ENCODE assay signal across 8 cellular contexts in the genomic region with DNA sequence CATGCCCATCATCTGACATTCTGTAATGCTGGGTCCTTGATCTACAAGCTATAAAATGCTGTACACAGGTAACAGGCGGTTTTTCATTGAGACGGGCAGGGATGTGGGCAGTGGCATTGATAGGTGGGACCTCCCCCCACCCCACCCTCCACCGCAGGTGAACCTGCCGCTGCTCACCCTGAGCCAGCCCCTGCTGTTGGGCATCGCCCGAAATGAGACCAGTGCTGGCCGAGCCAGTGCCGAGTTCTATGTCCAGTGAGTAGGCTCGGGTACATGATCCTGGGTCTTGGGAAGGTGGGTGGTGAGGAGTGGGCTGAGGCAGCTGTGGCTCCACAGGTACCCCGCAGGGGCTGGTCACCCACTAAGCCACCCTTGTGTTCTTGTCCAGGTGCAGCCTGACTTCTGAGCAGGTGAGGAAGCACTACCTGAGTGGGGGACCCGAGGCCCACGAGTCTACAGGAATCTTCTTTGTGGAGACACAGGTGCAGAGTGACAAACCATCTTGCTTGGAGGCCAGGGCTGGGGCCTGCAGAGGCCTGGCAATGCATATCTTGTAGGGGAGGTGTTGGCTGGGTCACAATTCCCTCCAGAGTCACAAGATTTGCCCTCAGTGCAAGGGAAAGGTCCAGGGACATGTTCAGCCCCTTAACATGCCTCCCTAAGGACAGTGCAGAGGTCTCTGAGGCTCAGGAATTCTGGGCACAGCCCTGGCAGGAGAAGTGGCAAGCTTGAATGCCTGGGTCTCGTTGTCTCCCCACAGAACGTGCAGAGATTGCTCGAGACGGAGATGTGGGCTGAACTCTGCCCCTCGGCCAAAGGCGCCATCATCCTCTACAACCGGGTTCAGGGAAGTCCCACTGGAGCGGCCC. TPM values are rescaled to one million over a fixed set of nuclear protein-coding genes. Genes with fewer than 3 reads are reported as not detected.
DNase-seq lines count a peak whose midpoint lies in the region; ATAC-seq and TF ChIP-seq lines count a peak whose summit lies in the region.

No MANE protein-coding gene starts in this region.

- POLR2A ChIA-PET in HCT116 (lab: Charles Lee): no interaction called here
- POLR2A ChIA-PET in WTC11 (lab: Charles Lee): interaction anchor here (0.7 kb wide), 1 partner anchor 20 kb away, joined by 5 read pairs; no protein-coding TSS in a partner anchor

- H3K27ac ChIP-seq in HCT116 (ENCODE audit: low read depth, low read length): peak overlapping the region; percentile 61

- peaks cover 19% of the 10 kb centered on the region; the same call in 1 of the 2 replicates for H3K79me2 ChIP-seq in HCT116 (ENCODE audit: insufficient read depth, low read length)

- no peaks in the 10 kb centered on the region for H3K9me3 ChIP-seq in HCT116 (ENCODE audit: control insufficient read depth in 1 of 2, insufficient read depth in 1 of 2, low read depth in 1 of 2, low read length in 2 of 2)

- no peaks in the 10 kb centered on the region for H4K20me1 ChIP-seq in HCT116 (ENCODE audit: insufficient read depth)

- H3K9me3 Mint-ChIP-seq in WTC11 (no peaks in the 10 kb centered on the region), glutamatergic neuron (ENCODE audit: unreplicated experiment) (peaks cover 2% of the 10 kb centered on the region)

- intact Hi-C loops in HCT116 (cut with micrococcal nuclease): no loop called here

- H3K4me3 Mint-ChIP-seq in WTC11: peak overlapping the region; percentile 82
- H3K4me3 Mint-ChIP-seq in glutamatergic neuron (ENCODE audit: unreplicated experiment): peak overlapping the region; percentile 88

- BruUV-seq in HCT116 (replicated peaks; lab: Mats Ljungman, UMichigan): no TSS peak

- no peaks in the 10 kb centered on the region for H3K36me3 ChIP-seq in HCT116 (ENCODE audit: control insufficient read depth in 1 of 2, insufficient read depth in 2 of 2, low read length in 2 of 2)

- DNase-seq in HCT116 (ENCODE audit: low read depth, low spot score): no peak
- no peak for DNase-seq in WTC11 (ENCODE audit: low spot score)
- DNase-seq in glutamatergic neuron: no peak
- DNase-seq in skeletal muscle cell (ENCODE audit: low read depth): no peak
- no peak for DNase-seq in RKO (ENCODE audit: low spot score)
- DNase-seq in NCI-H2029 (lab: John Stamatoyannopoulos, UW): no peak
- no peak for DNase-seq in C1 segment of cervical spinal cord (lab: John Stamatoyannopoulos, UW)

- no peaks in the 10 kb centered on the region for H3K9me2 ChIP-seq in HCT116 (ENCODE audit: insufficient read depth)

- ATAC-seq in HCT116 (no peak), WTC11 (no peak), GM18519 (IDR thresholded peaks at IDR 0.05; ENCODE audit: low FRiP score, unreplicated experiment) (no peak)

- no peak for TF ChIP-seq POLR2A in HCT116 (IDR thresholded peaks at IDR 0.05; ENCODE audit: borderline replicate concordance, extremely low read depth, insufficient read depth, insufficient read length)

- no peak for TF ChIP-seq RAD21 in HCT116 (IDR thresholded peaks at IDR 0.05; ENCODE audit: low read depth)

- H3K27me3 ChIP-seq in HCT116 (ENCODE audit: insufficient read depth, low read length): no peaks in the 10 kb centered on the region

- no peak overlapping the region for H2AFZ ChIP-seq in HCT116 (ENCODE audit: low read depth, low read length, poor library complexity, severe bottlenecking)

- CTCF ChIA-PET in HCT116 (lab: Charles Lee): no interaction called here
- CTCF ChIA-PET in WTC11 (lab: Charles Lee): interaction anchor here (0.6 to 2.8 kb wide), 4 partner anchors 22 to 127 kb away, joined by 3 to 25 read pairs (median 3); a partner anchor contains a TSS

- peaks cover 40% of the 10 kb centered on the region for H3K4me1 Mint-ChIP-seq in WTC11
- no peaks in the 10 kb centered on the region for H3K4me1 Mint-ChIP-seq in glutamatergic neuron (ENCODE audit: low read depth, unreplicated experiment)

- H3K9ac ChIP-seq in HCT116 (ENCODE audit: low read length): peak overlapping the region; percentile 88

- H3K27ac Mint-ChIP-seq in WTC11 (peak overlapping the region; percentile 80; the same call in 1 of the 2 replicates), glutamatergic neuron (ENCODE audit: unreplicated experiment) (no peak overlapping the region)

- peaks cover 28 to 69% of the 10 kb centered on the region in 2 experiments for H3K4me1 ChIP-seq in HCT116 (ENCODE audit: control insufficient read depth in 1 of 2, insufficient read depth in 2 of 2, low read length in 2 of 2)

- RAD21 ChIA-PET in HCT116 (lab: Charles Lee; ENCODE audit: low non-redundant PET in 1 of 2, low total read pairs in 2 of 2, uncharacterized antibody in 2 of 2, unreplicated experiment in 2 of 2): no interaction called here

- TF ChIP-seq CTCF in HCT116 (IDR thresholded peaks at IDR 0.05 in 2 of 3, conservative IDR thresholded peaks at IDR 0.05 in 1 of 3; ENCODE audit: borderline replicate concordance in 1 of 3, insufficient read depth in 1 of 3, low read depth in 2 of 3, low read length in 2 of 3) (no peak), WTC11 (IDR thresholded peaks at IDR 0.05) (no peak), glutamatergic neuron (IDR thresholded peaks at IDR 0.05; ENCODE audit: partially characterized antibody, unreplicated experiment) (no peak)

- H3K4me2 ChIP-seq in HCT116 (ENCODE audit: low read length): peak overlapping the region; percentile 99

- H3K36me3 Mint-ChIP-seq in WTC11 (no peaks in the 10 kb centered on the region), glutamatergic neuron (ENCODE audit: unreplicated experiment) (no peaks in the 10 kb centered on the region)

- peaks cover 16% of the 10 kb centered on the region for H3K27me3 Mint-ChIP-seq in WTC11 (ENCODE audit: low read depth)
- peaks cover 12% of the 10 kb centered on the region for H3K27me3 Mint-ChIP-seq in glutamatergic neuron (ENCODE audit: unreplicated experiment)

- H3K4me3 ChIP-seq in HCT116 (replicated peaks in 1 of 2; ENCODE audit: low read depth in 1 of 2, low read length in 2 of 2) (peak overlapping the region in 1 of 2 experiments; percentile 89; a peak in 2 of 4 replicates), skeletal muscle cell (ENCODE audit: low read depth, low read length) (peak overlapping the region; percentile 73)

TF ChIP-seq in HCT116, 20 proteins besides CTCF, POLR2A, EP300 and RAD21 (continues in another document):
- TF ChIP-seq CBX3 (IDR thresholded peaks at IDR 0.05; ENCODE audit: low read depth) (no peak), TCF7L2 (IDR thresholded peaks at IDR 0.05; ENCODE audit: borderline replicate concordance, extremely low read depth, insufficient read depth, insufficient read length) (no peak), JUND (IDR thresholded peaks at IDR 0.05) (no peak), ELF1 (IDR thresholded peaks at IDR 0.05; ENCODE audit: borderline replicate concordance, low read depth) (no peak), CEBPB (IDR thresholded peaks at IDR 0.05; ENCODE audit: low read depth) (no peak), ZNF274 (IDR thresholded peaks at IDR 0.05; ENCODE audit: low read depth, low read length) (no peak), SIN3A (IDR thresholded peaks at IDR 0.05; ENCODE audit: low read depth) (no peak), SRF (IDR thresholded peaks at IDR 0.05; ENCODE audit: low read depth) (no peak), ZFX (IDR thresholded peaks at IDR 0.05) (no peak), YY1 (IDR thresholded peaks at IDR 0.05; ENCODE audit: extremely low read depth, insufficient replicate concordance, low read depth, low read length) (no peak), EZH2 (IDR thresholded peaks at IDR 0.05) (no peak)
- TF ChIP-seq, protein P1, sequence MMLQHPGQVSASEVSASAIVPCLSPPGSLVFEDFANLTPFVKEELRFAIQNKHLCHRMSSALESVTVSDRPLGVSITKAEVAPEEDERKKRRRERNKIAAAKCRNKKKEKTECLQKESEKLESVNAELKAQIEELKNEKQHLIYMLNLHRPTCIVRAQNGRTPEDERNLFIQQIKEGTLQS (IDR thresholded peaks at IDR 0.05): no peak

TF ChIP-seq in WTC11, 78 proteins besides CTCF, POLR2A, EP300 and RAD21 (continues in another document):
- TF ChIP-seq, protein P2, sequence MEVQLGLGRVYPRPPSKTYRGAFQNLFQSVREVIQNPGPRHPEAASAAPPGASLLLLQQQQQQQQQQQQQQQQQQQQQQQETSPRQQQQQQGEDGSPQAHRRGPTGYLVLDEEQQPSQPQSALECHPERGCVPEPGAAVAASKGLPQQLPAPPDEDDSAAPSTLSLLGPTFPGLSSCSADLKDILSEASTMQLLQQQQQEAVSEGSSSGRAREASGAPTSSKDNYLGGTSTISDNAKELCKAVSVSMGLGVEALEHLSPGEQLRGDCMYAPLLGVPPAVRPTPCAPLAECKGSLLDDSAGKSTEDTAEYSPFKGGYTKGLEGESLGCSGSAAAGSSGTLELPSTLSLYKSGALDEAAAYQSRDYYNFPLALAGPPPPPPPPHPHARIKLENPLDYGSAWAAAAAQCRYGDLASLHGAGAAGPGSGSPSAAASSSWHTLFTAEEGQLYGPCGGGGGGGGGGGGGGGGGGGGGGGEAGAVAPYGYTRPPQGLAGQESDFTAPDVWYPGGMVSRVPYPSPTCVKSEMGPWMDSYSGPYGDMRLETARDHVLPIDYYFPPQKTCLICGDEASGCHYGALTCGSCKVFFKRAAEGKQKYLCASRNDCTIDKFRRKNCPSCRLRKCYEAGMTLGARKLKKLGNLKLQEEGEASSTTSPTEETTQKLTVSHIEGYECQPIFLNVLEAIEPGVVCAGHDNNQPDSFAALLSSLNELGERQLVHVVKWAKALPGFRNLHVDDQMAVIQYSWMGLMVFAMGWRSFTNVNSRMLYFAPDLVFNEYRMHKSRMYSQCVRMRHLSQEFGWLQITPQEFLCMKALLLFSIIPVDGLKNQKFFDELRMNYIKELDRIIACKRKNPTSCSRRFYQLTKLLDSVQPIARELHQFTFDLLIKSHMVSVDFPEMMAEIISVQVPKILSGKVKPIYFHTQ (CRISPR knock-in tag; IDR thresholded peaks at IDR 0.05): no peak
- TF ChIP-seq OVOL2 (CRISPR knock-in tag; IDR thresholded peaks at IDR 0.05; ENCODE audit: borderline replicate concordance): no peak
- no peak for TF ChIP-seq GTF2I (CRISPR knock-in tag; conservative IDR thresholded peaks at IDR 0.05)

RNA-seq across cellular contexts. Expression of a gene that starts 1.0 kb away (rescaled TPM):
- total RNA-seq in HCT116 (2021; ENCODE audit: unreplicated experiment): 25.8 TPM
- polyA plus RNA-seq in HCT116 (2012): 31.7 and 34.5 TPM in 2 replicates
- 26.0 to 27.2 TPM (median 27.1 TPM) in 3 replicates for total RNA-seq in WTC11 (2021)
- 30.5 TPM for total RNA-seq in glutamatergic neuron (ENCODE audit: unreplicated experiment)

RNA-seq across cellular contexts. Expression of a gene that starts 3.2 kb away (rescaled TPM):
- total RNA-seq in HCT116 (2021; ENCODE audit: unreplicated experiment): 70.9 TPM
- 75.6 and 77.1 TPM in 2 replicates for polyA plus RNA-seq in HCT116 (2012)
- total RNA-seq in WTC11 (2021): 59.1 to 64.4 TPM (median 60.1 TPM) in 3 replicates
- total RNA-seq in glutamatergic neuron (ENCODE audit: unreplicated experiment): 37.0 TPM

RNA-seq across cellular contexts. Expression of a gene that starts 3.3 kb away (rescaled TPM):
- total RNA-seq in HCT116 (2021; ENCODE audit: unreplicated experiment) (43.2 TPM), WTC11 (2021) (52.3 to 58.8 TPM (median 53.2 TPM) in 3 replicates), glutamatergic neuron (ENCODE audit: unreplicated experiment) (39.0 TPM)
- polyA plus RNA-seq in HCT116 (2012): 79.7 and 85.3 TPM in 2 replicates

RNA-seq across cellular contexts. Expression of a gene that starts 5.1 kb away (rescaled TPM):
- total RNA-seq in HCT116 (2021; ENCODE audit: unreplicated experiment): 47.5 TPM
- 30.4 and 37.7 TPM in 2 replicates for polyA plus RNA-seq in HCT116 (2012)
- total RNA-seq in WTC11 (2021): 51.7 to 62.2 TPM (median 59.7 TPM) in 3 replicates
- total RNA-seq in glutamatergic neuron (ENCODE audit: unreplicated experiment): 12.3 TPM

RNA-seq across cellular contexts. Expression of a gene that starts 11.6 kb away (rescaled TPM):
- total RNA-seq in HCT116 (2021; ENCODE audit: unreplicated experiment): 69.2 TPM
- 140 and 147 TPM in 2 replicates for polyA plus RNA-seq in HCT116 (2012)
- total RNA-seq in WTC11 (2021): 57.2 to 65.9 TPM (median 61.7 TPM) in 3 replicates
- total RNA-seq in glutamatergic neuron (ENCODE audit: unreplicated experiment): 31.4 TPM
